Comparison of ENCODE assay signal across 8 cellular contexts in genomic region chr11:83816572-83817187, GRCh38.
DNase-seq lines count a peak whose midpoint lies in the region; ATAC-seq and TF ChIP-seq lines count a peak whose summit lies in the region.

No MANE protein-coding gene starts in this region.

- H3K36me3 ChIP-seq in cardiac muscle cell, result no peaks in the 10 kb centered on the region
- H3K36me3 ChIP-seq in gastrocnemius medialis, result no peaks in the 10 kb centered on the region

- peak; percentile 38 to 41 for DNase-seq in cardiac muscle cell (ENCODE audit: low read depth in 1 of 2, low spot score in 1 of 2)
- no peak for DNase-seq in right cardiac atrium
- DNase-seq in NCI-H748 (lab: John Stamatoyannopoulos, UW; ENCODE audit: unreplicated experiment), result peak; percentile 37
- DNase-seq in dorsolateral prefrontal cortex, result no peak
- DNase-seq in gastrocnemius medialis, result no peak
- DNase-seq in activated T-cell treated with anti-CD3 and anti-CD28 coated beads, Interleukin-2, amount 50 U/mL, for 1 hour, result no peak
- no peak for DNase-seq in activated CD4-positive, alpha-beta T cell treated with anti-CD3 and anti-CD28 coated beads, Interleukin-2, amount 50 U/mL, for 1 hour

- TF ChIP-seq CTCF in cardiac muscle cell (IDR thresholded peaks at IDR 0.05; ENCODE audit: low read depth, low read length) (peak; percentile 60), dorsolateral prefrontal cortex (IDR thresholded peaks at IDR 0.05 in 54 of 56, conservative IDR thresholded peaks at IDR 0.05 in 2 of 56; ENCODE audit: low read depth in 1 of 56, partially characterized antibody in 56 of 56) (peak; percentile 42 to 85 (median 72)), gastrocnemius medialis (IDR thresholded peaks at IDR 0.05 in 4 of 5, conservative IDR thresholded peaks at IDR 0.05 in 1 of 5) (peak in 3 of 5 experiments; percentile 10 to 33 (median 26))

- intact Hi-C loops in right cardiac atrium (cut with DNase I) (loop anchor here (5.0 to 10.0 kb wide), 3 partner anchors 522 to 1132 kb away; no protein-coding TSS in a partner anchor), dorsolateral prefrontal cortex (cut with DNase I) (loop anchor here (5.0 to 10.0 kb wide), 4 partner anchors 92 to 529 kb away; partner anchors contain the start of gene CCDC90B (in 1 of the 2)), gastrocnemius medialis (cut with DNase I; ENCODE audit: low total_unique reads) (loop anchor here (5.0 kb wide), 2 partner anchors 574 to 949 kb away; no protein-coding TSS in a partner anchor)

- H3K4me1 ChIP-seq in cardiac muscle cell (ENCODE audit: low read depth) (no peaks in the 10 kb centered on the region), right cardiac atrium (ENCODE audit: control insufficient read depth, insufficient read depth, low read length) (no peaks in the 10 kb centered on the region), gastrocnemius medialis (no peaks in the 10 kb centered on the region)

- H3K27me3 ChIP-seq in cardiac muscle cell (no peaks in the 10 kb centered on the region), right cardiac atrium (ENCODE audit: control insufficient read depth, insufficient read depth) (no peaks in the 10 kb centered on the region), dorsolateral prefrontal cortex (no peaks in the 10 kb centered on the region), gastrocnemius medialis (no peaks in the 10 kb centered on the region)

- TF ChIP-seq POLR2A in gastrocnemius medialis (IDR thresholded peaks at IDR 0.05), result no peak

- H3K4me3 ChIP-seq in cardiac muscle cell, result no peak overlapping the region
- no peak overlapping the region for H3K4me3 ChIP-seq in right cardiac atrium (ENCODE audit: low read length)
- H3K4me3 ChIP-seq in dorsolateral prefrontal cortex, result no peak overlapping the region
- no peak overlapping the region for H3K4me3 ChIP-seq in gastrocnemius medialis

- H3K27ac ChIP-seq in cardiac muscle cell (no peak overlapping the region), right cardiac atrium (ENCODE audit: low read length) (no peak overlapping the region), dorsolateral prefrontal cortex (peak overlapping the region in 38 of 59 donors; percentile 3 to 76 (median 39)), gastrocnemius medialis (no peak overlapping the region)

- WGBS in right cardiac atrium, result 45% methylated on average over 2 of the region's 2 CpGs

- in situ Hi-C loops in gastrocnemius medialis (cut with MboI; ENCODE audit: low sequenced_read_pairs in 4 of 4), result loop anchor here in 3 of 4 donors (10.0 to 25.0 kb wide), 5 partner anchors 504 to 1104 kb away; partner anchors contain the start of gene CCDC90B (in 1 of the 3)

- ATAC-seq in right cardiac atrium (no peak), gastrocnemius medialis (no peak), HG03378 (IDR thresholded peaks at IDR 0.05; ENCODE audit: unreplicated experiment) (no peak)

- H3K9me3 ChIP-seq in cardiac muscle cell (ENCODE audit: low read depth), result no peaks in the 10 kb centered on the region
- no peaks in the 10 kb centered on the region for H3K9me3 ChIP-seq in right cardiac atrium (ENCODE audit: control insufficient read depth, low read length)
- H3K9me3 ChIP-seq in gastrocnemius medialis, result no peaks in the 10 kb centered on the region

Comparison
In these comparisons a context has a peak if more than half of its experiments do, and no peak if none do; other contexts are left out.
1. DNase-seq: peak in cardiac muscle cell (2 of 2) and NCI-H748 (single experiment); none in right cardiac atrium (0 of 3), dorsolateral prefrontal cortex (0 of 10), gastrocnemius medialis (0 of 2), activated T-cell treated with anti-CD3 and anti-CD28 coated beads, Interleukin-2, amount 50 U/mL, for 1 hour (single experiment) and activated CD4-positive, alpha-beta T cell treated with anti-CD3 and anti-CD28 coated beads, Interleukin-2, amount 50 U/mL, for 1 hour (single experiment).
2. H3K27ac ChIP-seq: peak in dorsolateral prefrontal cortex (38 of 59); none in cardiac muscle cell (single experiment), right cardiac atrium (single experiment) and gastrocnemius medialis (0 of 4).
3. Peak in every context shown above with its lines, with median percentiles within 50 percentile points of each other: CTCF ChIP-seq.